ENCODE assay signal across 8 cellular contexts in genomic region chrX:63350979-63351616, GRCh38. TPM values are rescaled to one million over a fixed set of nuclear protein-coding genes. Genes with fewer than 3 reads are reported as not detected.
DNase-seq lines count a peak whose midpoint lies in the region; ATAC-seq and TF ChIP-seq lines count a peak whose summit lies in the region.

Gene SPIN4, minus strand, starts transcription at chrX:63351332. Its CDS starts 513 bp downstream, at chrX:63350819.

- TF ChIP-seq EP300 in esophagus muscularis mucosa (IDR thresholded peaks at IDR 0.05): no peak

- H3K4me1 Mint-ChIP-seq in activated T-cell treated with anti-CD3 and anti-CD28 coated beads, Interleukin-2, amount 50 U/mL, for 4 hours (ENCODE audit: low read depth): peaks cover 22% of the 10 kb centered on the region

- DNase-seq in DMS114 treated with DMSO at 0.1 percent for 48 hours (lab: John Stamatoyannopoulos, UW; ENCODE audit: unreplicated experiment) (peak; percentile 78), HuH-7.5 (ENCODE audit: low spot score) (peak; percentile 5), OCI-M1 (lab: John Stamatoyannopoulos, UW) (peak; percentile 95), esophagus muscularis mucosa (ENCODE audit: extremely low spot score) (peak; percentile 92)
- peak; percentile 45 for DNase-seq in activated T-cell treated with anti-CD3 and anti-CD28 coated beads, Interleukin-2, amount 50 U/mL, for 4 hours
- DNase-seq in stimulated activated CD8-positive, alpha-beta memory T cell treated with anti-CD3 and anti-CD28 coated beads, Interleukin-7, amount 100 ng/mL, for 4 hours (ENCODE audit: low read depth in 2 of 2): peak; percentile 34 to 68

- H3K4me1 ChIP-seq in esophagus muscularis mucosa: peaks cover 0 to 13% (median 5%) of the 10 kb centered on the region in 4 donors
- peaks cover 0 to 4% of the 10 kb centered on the region in 2 donors for H3K4me1 ChIP-seq in muscle layer of duodenum (ENCODE audit: control insufficient read depth in 1 of 2, insufficient read depth in 2 of 2, low read length in 2 of 2)

- H3K27ac ChIP-seq in esophagus muscularis mucosa (replicated peaks in 1 of 4) (peak within 1 kb of the TSS; percentile 76 to 85 (median 82)), muscle layer of duodenum (ENCODE audit: low read length) (peak within 1 kb of the TSS; percentile 67)

- H3K36me3 Mint-ChIP-seq in activated T-cell treated with anti-CD3 and anti-CD28 coated beads, Interleukin-2, amount 50 U/mL, for 4 hours (ENCODE audit: insufficient read depth): no peaks in the 10 kb centered on the region

- 29% methylated on average over 24 of the region's 58 CpGs for WGBS in esophagus muscularis mucosa

- TF ChIP-seq POLR2A in esophagus muscularis mucosa (IDR thresholded peaks at IDR 0.05; ENCODE audit: low read depth): no peak

- H3K4me3 ChIP-seq in esophagus muscularis mucosa (peak within 1 kb of the TSS; percentile 64 to 75 (median 68)), muscle layer of duodenum (ENCODE audit: low read depth in 1 of 2, low read length in 2 of 2) (peak within 1 kb of the TSS; percentile 74)

- peak within 1 kb of the TSS; percentile 83 for H3K4me3 Mint-ChIP-seq in activated T-cell treated with anti-CD3 and anti-CD28 coated beads, Interleukin-2, amount 50 U/mL, for 4 hours

- no peaks in the 10 kb centered on the region for H3K9me3 Mint-ChIP-seq in activated T-cell treated with anti-CD3 and anti-CD28 coated beads, Interleukin-2, amount 50 U/mL, for 4 hours

- no peaks in the 10 kb centered on the region for H3K27me3 Mint-ChIP-seq in activated T-cell treated with anti-CD3 and anti-CD28 coated beads, Interleukin-2, amount 50 U/mL, for 4 hours (ENCODE audit: low read depth)

- intact Hi-C loops in esophagus muscularis mucosa (cut with DNase I): no loop called here

- H3K9me3 ChIP-seq in esophagus muscularis mucosa (no peaks in the 10 kb centered on the region), muscle layer of duodenum (ENCODE audit: control insufficient read depth in 1 of 2, low read length in 2 of 2) (no peaks in the 10 kb centered on the region)

- peaks cover 0 to 3% (median 0%) of the 10 kb centered on the region in 4 donors for H3K27me3 ChIP-seq in esophagus muscularis mucosa
- no peaks in the 10 kb centered on the region for H3K27me3 ChIP-seq in muscle layer of duodenum (ENCODE audit: low read depth, low read length)

- ATAC-seq in GM21526 (IDR thresholded peaks at IDR 0.05; ENCODE audit: low FRiP score, unreplicated experiment): peak; percentile 84
- ATAC-seq in activated T-cell treated with anti-CD3 and anti-CD28 coated beads, Interleukin-2, amount 50 U/mL, for 4 hours: peak; percentile 84 to 89

- no peak for TF ChIP-seq CTCF in esophagus muscularis mucosa (IDR thresholded peaks at IDR 0.05)

- H3K36me3 ChIP-seq in esophagus muscularis mucosa (no peaks in the 10 kb centered on the region), muscle layer of duodenum (ENCODE audit: control insufficient read depth in 1 of 2, insufficient read depth in 2 of 2, low read length in 2 of 2) (no peaks in the 10 kb centered on the region)

RNA-seq across cellular contexts. Expression of gene SPIN4, which starts in this region (rescaled TPM):
- total RNA-seq in activated T-cell treated with anti-CD3 and anti-CD28 coated beads, Interleukin-2, amount 50 U/mL, for 4 hours: 1 to 10 TPM in 2 of 3 donors, under 1 TPM in 1; 0.79 to 1.3 (median 1.1) TPM
- 1 to 10 TPM; 1.4 to 5.0 (median 2.0) TPM for total RNA-seq in esophagus muscularis mucosa

Comparison
In these comparisons a context has a peak if more than half of its experiments do, and no peak if none do; other contexts are left out.
1. Peak in every context shown above with its lines: DNase-seq, ATAC-seq, H3K4me3 ChIP-seq and H3K27ac ChIP-seq.
2. DNase-seq: peak in every context shown above with its lines; median percentile 95 in OCI-M1; 92 in esophagus muscularis mucosa; 78 in DMS114 treated with DMSO at 0.1 percent for 48 hours; 51 in stimulated activated CD8-positive, alpha-beta memory T cell treated with anti-CD3 and anti-CD28 coated beads, Interleukin-7, amount 100 ng/mL, for 4 hours; 45 in activated T-cell treated with anti-CD3 and anti-CD28 coated beads, Interleukin-2, amount 50 U/mL, for 4 hours; 5 in HuH-7.5.